8 cellular contexts compared by ENCODE assay signal in the genomic region with DNA sequence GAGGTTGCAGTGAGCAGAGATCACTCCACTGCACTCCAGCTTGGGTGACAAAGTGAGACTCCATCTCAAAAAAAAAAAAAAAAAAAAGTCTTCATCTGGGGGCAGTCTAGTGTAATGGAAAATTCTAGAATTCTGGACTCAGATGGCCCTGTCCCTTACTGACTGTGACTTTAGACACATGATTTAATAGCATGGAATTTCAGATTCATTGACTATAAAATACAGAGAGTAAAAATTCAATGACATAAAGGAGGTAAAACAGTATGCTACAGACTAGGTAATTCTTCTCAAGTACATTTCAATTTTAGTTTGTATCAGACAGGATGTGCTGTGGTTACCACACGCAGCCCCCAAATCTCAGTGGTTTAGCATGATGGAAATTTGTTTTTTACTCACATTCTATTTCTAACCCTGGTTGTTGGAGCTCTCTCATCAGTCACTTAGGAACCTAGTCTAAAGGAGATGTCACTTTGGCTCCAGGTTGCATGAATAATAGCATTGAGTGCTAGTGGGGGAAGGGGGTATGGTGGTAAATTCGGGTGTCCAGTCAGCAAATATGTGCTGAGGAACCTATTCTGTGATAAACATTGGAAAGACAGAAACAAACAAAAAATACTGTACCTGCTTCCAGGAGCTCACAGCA.
DNase-seq lines count a peak whose midpoint lies in the region; ATAC-seq and TF ChIP-seq lines count a peak whose summit lies in the region.

No MANE protein-coding gene starts in this region.

- H3K4me3 ChIP-seq in uterus, result no peak overlapping the region

- CTCF ChIA-PET in activated CD8-positive, alpha-beta memory T cell treated with anti-CD3 and anti-CD28 coated beads, Interleukin-2, amount 10 ng/mL, durations not matched to agents 7 days and 5 days (lab: Charles Lee), result interaction anchor here (0.6 to 1.8 kb wide), 2 partner anchors 12 to 27 kb away, joined by 3 to 6 read pairs; no protein-coding TSS in a partner anchor

- H3K27ac Mint-ChIP-seq in activated CD8-positive, alpha-beta memory T cell treated with anti-CD3 and anti-CD28 coated beads, Interleukin-2, amount 10 ng/mL, durations not matched to agents 7 days and 5 days, result peak overlapping the region; percentile 77

- peaks cover 14% of the 10 kb centered on the region for H3K9me3 Mint-ChIP-seq in activated CD8-positive, alpha-beta memory T cell treated with anti-CD3 and anti-CD28 coated beads, Interleukin-2, amount 10 ng/mL, durations not matched to agents 7 days and 5 days (ENCODE audit: low read depth)

- no peak for TF ChIP-seq CTCF in uterus (IDR thresholded peaks at IDR 0.05)

- H3K27me3 ChIP-seq in uterus, result no peaks in the 10 kb centered on the region

- peak overlapping the region; percentile 23 for H3K4me3 Mint-ChIP-seq in activated CD8-positive, alpha-beta memory T cell treated with anti-CD3 and anti-CD28 coated beads, Interleukin-2, amount 10 ng/mL, durations not matched to agents 7 days and 5 days

- TF ChIP-seq POLR2A in uterus (IDR thresholded peaks at IDR 0.05), result no peak

- DNase-seq in activated CD8-positive, alpha-beta memory T cell treated with anti-CD3 and anti-CD28 coated beads, Interleukin-2, amount 10 ng/mL, durations not matched to agents 7 days and 5 days, result peak; percentile 80
- no peak for DNase-seq in activated CD8-positive, alpha-beta memory T cell treated with anti-CD3 and anti-CD28 coated beads, Interleukin-2, amount 50 U/mL, for 48 hours
- peak; percentile 17 for DNase-seq in activated CD8-positive, alpha-beta memory T cell treated with anti-CD3 and anti-CD28 coated beads, Interleukin-2, amount 50 U/mL, for 1 hour (ENCODE audit: extremely low read depth)
- peak; percentile 1 for DNase-seq in stimulated activated naive CD4-positive, alpha-beta T cell treated with Interleukin-2 at 50 U/mL for 16 hours (lab: John Stamatoyannopoulos, UW)
- DNase-seq in uterus (no peak), GM03348 (ENCODE audit: low spot score) (no peak), posterior vena cava (ENCODE audit: low spot score) (no peak)

- no peaks in the 10 kb centered on the region for H3K9me3 ChIP-seq in uterus

- ATAC-seq in activated CD8-positive, alpha-beta memory T cell treated with anti-CD3 and anti-CD28 coated beads, Interleukin-2, amount 10 ng/mL, durations not matched to agents 7 days and 5 days, result peak; percentile 84
- ATAC-seq in HG02885 (IDR thresholded peaks at IDR 0.05; ENCODE audit: poor library complexity, unreplicated experiment), result peak; percentile 84

- H3K27ac ChIP-seq in uterus, result no peak overlapping the region

- H3K36me3 ChIP-seq in uterus, result no peaks in the 10 kb centered on the region

- peaks cover 31% of the 10 kb centered on the region for H3K36me3 Mint-ChIP-seq in activated CD8-positive, alpha-beta memory T cell treated with anti-CD3 and anti-CD28 coated beads, Interleukin-2, amount 10 ng/mL, durations not matched to agents 7 days and 5 days

- no peaks in the 10 kb centered on the region for H3K27me3 Mint-ChIP-seq in activated CD8-positive, alpha-beta memory T cell treated with anti-CD3 and anti-CD28 coated beads, Interleukin-2, amount 10 ng/mL, durations not matched to agents 7 days and 5 days

- intact Hi-C loops in uterus (cut with DNase I; ENCODE audit: low total_unique reads) (no loop called here), posterior vena cava (cut with DNase I) (no loop called here)

- peaks cover 30% of the 10 kb centered on the region for H3K4me1 Mint-ChIP-seq in activated CD8-positive, alpha-beta memory T cell treated with anti-CD3 and anti-CD28 coated beads, Interleukin-2, amount 10 ng/mL, durations not matched to agents 7 days and 5 days

- no peaks in the 10 kb centered on the region for H3K4me1 ChIP-seq in uterus

Comparison
In these comparisons a context has a peak if more than half of its experiments do, and no peak if none do; other contexts are left out.
1. DNase-seq: peak in activated CD8-positive, alpha-beta memory T cell treated with anti-CD3 and anti-CD28 coated beads, Interleukin-2, amount 10 ng/mL, durations not matched to agents 7 days and 5 days (single experiment), activated CD8-positive, alpha-beta memory T cell treated with anti-CD3 and anti-CD28 coated beads, Interleukin-2, amount 50 U/mL, for 1 hour (single experiment) and stimulated activated naive CD4-positive, alpha-beta T cell treated with Interleukin-2 at 50 U/mL for 16 hours (single experiment); none in activated CD8-positive, alpha-beta memory T cell treated with anti-CD3 and anti-CD28 coated beads, Interleukin-2, amount 50 U/mL, for 48 hours (single experiment), uterus (0 of 2), GM03348 (single experiment) and posterior vena cava (single experiment).